ENCODE assay signal across 23 cellular contexts in genomic region chr10:93113042-93113441, GRCh38. TPM values are rescaled to one million over a fixed set of nuclear protein-coding genes. Genes with fewer than 3 reads are reported as not detected.
DNase-seq lines count a peak whose midpoint lies in the region; ATAC-seq, FAIRE-seq and TF ChIP-seq lines count a peak whose summit lies in the region.
"Had no signal": no experiment of that assay in that cellular context is flagged by ENCODE, and none has a peak within 500 bp of the region (broad histone marks: within the 10 kb centered on the region; RNA-seq: fewer than 3 reads in every experiment).

No MANE protein-coding gene starts in this region.

- no peaks in the 10 kb centered on the region for H3K36me3 ChIP-seq in HepG2 (replicated peaks in 1 of 2; ENCODE audit: control insufficient read depth in 1 of 2, insufficient read depth in 2 of 2, low read length in 2 of 2)
- H3K36me3 ChIP-seq in mucosa of descending colon (ENCODE audit: low read depth), result no peaks in the 10 kb centered on the region

- H3K4me3 ChIP-seq in HepG2 (replicated peaks in 1 of 3; ENCODE audit: insufficient read depth in 1 of 3, low read depth in 2 of 3, low read length in 3 of 3) (no peak overlapping the region), mucosa of descending colon (no peak overlapping the region)
- H3K4me3 ChIP-seq: A549 had no signal

- TF ChIP-seq POLR2A in HepG2 (IDR thresholded peaks at IDR 0.05; ENCODE audit: insufficient read depth in 1 of 2, low read depth in 2 of 2, low read length in 2 of 2), result no peak

- WGBS in HepG2 (ENCODE audit: low lambda C conversion rate), result 24% methylated on average over 2 of the region's 2 CpGs

- H2AFZ ChIP-seq in HepG2 (ENCODE audit: low read length), result no peak overlapping the region

- DNase-seq in activated CD8-positive, alpha-beta memory T cell treated with anti-CD3 and anti-CD28 coated beads for 24 hours, result peak; percentile 13
- no peak for DNase-seq in activated CD8-positive, alpha-beta memory T cell treated with anti-CD3 and anti-CD28 coated beads, Interleukin-2, amount 50 U/mL, for 48 hours
- DNase-seq in HepG2 (ENCODE audit: low spot score) (peak; percentile 49), mucosa of descending colon (peak in 1 of 3 donors; percentile 14), GM03348 (ENCODE audit: low spot score) (no peak), NCI-H526 (lab: John Stamatoyannopoulos, UW) (no peak)
- DNase-seq in activated CD4-positive, CD25-positive, alpha-beta regulatory T cell (lab: John Stamatoyannopoulos, UW), result no peak
- DNase-seq: AML-193; CD8-positive, alpha-beta T cell; DMS 273 treated with DMSO at 0.1 percent for 48 hours; DMS53; DND-41; EL; H9 had no signal

- H3K4me2 ChIP-seq in HepG2 (ENCODE audit: low read depth, low read length), result no peak overlapping the region
- H3K4me2 ChIP-seq: A549, KMS-11 had no signal

- peaks cover 16% of the 10 kb centered on the region for H3K4me1 ChIP-seq in HepG2 (ENCODE audit: insufficient read depth, low read length)
- no peaks in the 10 kb centered on the region for H3K4me1 ChIP-seq in mucosa of descending colon (ENCODE audit: low read depth)
- H3K4me1 ChIP-seq: A549 had no signal

- TF ChIP-seq CTCF in HepG2 (CRISPR knock-in tag; IDR thresholded peaks at IDR 0.05), result no peak
- no peak for TF ChIP-seq CTCF in mucosa of descending colon (IDR thresholded peaks at IDR 0.05)

- no peak overlapping the region for H3K9ac ChIP-seq in HepG2 (ENCODE audit: insufficient read depth, low read depth, low read length)
- H3K9ac ChIP-seq: KMS-11 had no signal

- no TSS peak for BruUV-seq in HepG2 (replicated peaks; lab: Mats Ljungman, UMichigan)

- no peaks in the 10 kb centered on the region for H3K79me2 ChIP-seq in HepG2 (ENCODE audit: insufficient read depth, low read length)

- FAIRE-seq in HepG2 (lab: Jason Lieb, UNC), result peak; percentile 23
- FAIRE-seq: A549, GM12891, GM19239, H1, HTR-8/SVneo had no signal

- in situ Hi-C loops in HepG2 (cut with HindIII; ENCODE audit: extremely low pct_ligation_motif_present, low pct_unique_long_range_greater_than_20kb), result no loop called here

- H3K27ac ChIP-seq in HepG2 (ENCODE audit: extremely low read length, insufficient read depth, low read length), result no peak overlapping the region
- H3K27ac ChIP-seq: 22Rv1, A549, C4-2B, KMS-11 had no signal

- POLR2A ChIA-PET in HepG2 (lab: Yijun Ruan, JAX), result no interaction called here

- no peaks in the 10 kb centered on the region; a peak in 2 of 5 replicates for H3K27me3 ChIP-seq in HepG2 (ENCODE audit: control insufficient read depth in 1 of 2, insufficient read depth in 2 of 2, low read length in 2 of 2)

- H3K9me3 ChIP-seq in HepG2 (ENCODE audit: low read length), result no peaks in the 10 kb centered on the region
- no peaks in the 10 kb centered on the region for H3K9me3 ChIP-seq in mucosa of descending colon
- H3K9me3 ChIP-seq: A549 had no signal

- no peaks in the 10 kb centered on the region for H4K20me1 ChIP-seq in HepG2 (ENCODE audit: insufficient read depth, low read length)

- CTCF ChIA-PET in HepG2 (lab: Yijun Ruan, JAX; ENCODE audit: low intra/inter-chr PET ratio, low total read pairs), result no interaction called here

- TF ChIP-seq RAD21 in HepG2 (CRISPR knock-in tag; IDR thresholded peaks at IDR 0.05), result no peak

- peak; percentile 86 for ATAC-seq in HepG2
- ATAC-seq in mucosa of descending colon, result peak; percentile 44
- ATAC-seq: A549; CD8-positive, alpha-beta T cell had no signal

- intact Hi-C loops in HepG2 (cut with micrococcal nuclease; ENCODE audit: unreplicated experiment), result no loop called here
- intact Hi-C loops in mucosa of descending colon (cut with DNase I, micrococcal nuclease), result no loop called here

- TF ChIP-seq EP300 in HepG2 (IDR thresholded peaks at IDR 0.05; ENCODE audit: low read depth in 2 of 2, low read length in 2 of 2) (no peak), HepG2 (CRISPR knock-in tag; IDR thresholded peaks at IDR 0.05; ENCODE audit: borderline replicate concordance) (no peak)

TF ChIP-seq in HepG2, 621 proteins besides CTCF, POLR2A, EP300 and RAD21 (continues in another document):
- TF ChIP-seq ELF4 (CRISPR knock-in tag; IDR thresholded peaks at IDR 0.05; ENCODE audit: borderline replicate concordance) (no peak), SKI (IDR thresholded peaks at IDR 0.05; ENCODE audit: partially characterized antibody) (peak; percentile 59), REPIN1 (CRISPR knock-in tag; IDR thresholded peaks at IDR 0.05; ENCODE audit: borderline replicate concordance, low read depth) (no peak), ZFYVE20 (CRISPR knock-in tag; IDR thresholded peaks at IDR 0.05; ENCODE audit: borderline replicate concordance, low read depth) (no peak), THRA (CRISPR knock-in tag; IDR thresholded peaks at IDR 0.05; ENCODE audit: borderline replicate concordance) (no peak), HHEX (CRISPR knock-in tag; IDR thresholded peaks at IDR 0.05) (peak; percentile 83), FOXA3 (CRISPR knock-in tag; IDR thresholded peaks at IDR 0.05) (peak; percentile 79), ZNF644 (CRISPR knock-in tag; IDR thresholded peaks at IDR 0.05; ENCODE audit: low read depth) (peak; percentile 61; the same call in 1 of the 2 replicates), TBX3 (IDR thresholded peaks at IDR 0.05; ENCODE audit: borderline replicate concordance) (peak; percentile 30; the same call in 1 of the 2 replicates), ZNF263 (CRISPR knock-in tag; IDR thresholded peaks at IDR 0.05) (0 out of 2 replicates have a peak, but pooled peaks have one; percentile 21), SRSF1 (optimal IDR thresholded peaks at IDR 0.05; ENCODE audit: low read depth, low read length) (no peak)

RNA-seq across cellular contexts. Expression of gene CYP26A1, which starts 39.3 kb away (rescaled TPM):
- total RNA-seq in HepG2 (2016; rRNA removed; fragmentation: Illumina TruSeq; extraction: Trizol) (not detected in 2 replicates), mucosa of descending colon (not detected)
- total RNA-seq in HepG2 (2016; cell fraction: cytosol; rRNA removed; fragmentation: Illumina TruSeq; extraction: Trizol; ENCODE audit: low read depth), result not detected in 2 replicates
- total RNA-seq in HepG2 (2016; cell fraction: insoluble cytoplasmic fraction; rRNA removed; fragmentation: Illumina TruSeq; extraction: Trizol), result not detected in 2 replicates
- total RNA-seq in HepG2 (2016; cell fraction: membrane; rRNA removed; fragmentation: Illumina TruSeq; extraction: Trizol), result not detected in 2 replicates
- not detected in 2 replicates for total RNA-seq in HepG2 (2016; cell fraction: nucleus; rRNA removed; fragmentation: Illumina TruSeq; extraction: Trizol)
- 0.15 and 0.31 TPM in 2 replicates for polyA plus RNA-seq in HepG2 (2011; rRNA removed)
- 0.14 and 0.48 TPM in 2 replicates for polyA plus RNA-seq in HepG2 (2011; cell fraction: cytosol; rRNA removed)
- polyA plus RNA-seq in HepG2 (2011; cell fraction: nucleus; rRNA removed), result 1.4 and 1.6 TPM in 2 replicates
- not detected in 2 replicates for polyA plus RNA-seq in HepG2 (2012)
- polyA plus RNA-seq in HepG2 (2016; cell fraction: cytosol; fragmentation: Illumina TruSeq; extraction: Trizol; ENCODE audit: low read depth), result not detected in 2 replicates
- polyA plus RNA-seq in HepG2 (2016; cell fraction: insoluble cytoplasmic fraction; fragmentation: Illumina TruSeq; extraction: Trizol; ENCODE audit: low read depth), result not detected in 2 replicates
- polyA plus RNA-seq in HepG2 (2016; cell fraction: membrane; fragmentation: Illumina TruSeq; extraction: Trizol; ENCODE audit: low read depth), result not detected in 2 replicates
- polyA plus RNA-seq in HepG2 (2016; cell fraction: nucleus; fragmentation: Illumina TruSeq; extraction: Trizol; ENCODE audit: insufficient read depth, low read depth), result not detected in 2 replicates
- polyA minus RNA-seq in HepG2 (2011; rRNA and poly(A)+ RNA removed; ENCODE audit: low replicate concordance), result 0.20 TPM in 1 of 2 replicates, not detected in the other
- polyA minus RNA-seq in HepG2 (2011; cell fraction: cytosol; rRNA and poly(A)+ RNA removed), result not detected in 2 replicates
- polyA minus RNA-seq in HepG2 (2011; cell fraction: nucleus; rRNA and poly(A)+ RNA removed), result 0.13 TPM in 1 of 2 replicates, not detected in the other
- total RNA-seq: CD8-positive, alpha-beta T cell had no signal

RNA-seq across cellular contexts. Expression of gene CYP26C1, which starts 52.4 kb away (rescaled TPM):
- total RNA-seq in HepG2 (2016; rRNA removed; fragmentation: Illumina TruSeq; extraction: Trizol), result 0.02 TPM in 1 of 2 replicates, not detected in the other
- total RNA-seq in HepG2 (2016; cell fraction: cytosol; rRNA removed; fragmentation: Illumina TruSeq; extraction: Trizol; ENCODE audit: low read depth), result not detected in 2 replicates
- 0.02 TPM in 1 of 2 replicates, not detected in the other for total RNA-seq in HepG2 (2016; cell fraction: insoluble cytoplasmic fraction; rRNA removed; fragmentation: Illumina TruSeq; extraction: Trizol)
- not detected in 2 replicates for total RNA-seq in HepG2 (2016; cell fraction: membrane; rRNA removed; fragmentation: Illumina TruSeq; extraction: Trizol)
- total RNA-seq in HepG2 (2016; cell fraction: nucleus; rRNA removed; fragmentation: Illumina TruSeq; extraction: Trizol), result 0.12 and 0.19 TPM in 2 replicates
- not detected in 2 replicates for polyA plus RNA-seq in HepG2 (2011; rRNA removed)
- not detected in 2 replicates for polyA plus RNA-seq in HepG2 (2011; cell fraction: cytosol; rRNA removed)
- polyA plus RNA-seq in HepG2 (2011; cell fraction: nucleus; rRNA removed), result 0.35 and 0.42 TPM in 2 replicates
- not detected in 2 replicates for polyA plus RNA-seq in HepG2 (2012)
- not detected in 2 replicates for polyA plus RNA-seq in HepG2 (2016; cell fraction: cytosol; fragmentation: Illumina TruSeq; extraction: Trizol; ENCODE audit: low read depth)
- polyA plus RNA-seq in HepG2 (2016; cell fraction: insoluble cytoplasmic fraction; fragmentation: Illumina TruSeq; extraction: Trizol; ENCODE audit: low read depth), result not detected in 2 replicates
- polyA plus RNA-seq in HepG2 (2016; cell fraction: membrane; fragmentation: Illumina TruSeq; extraction: Trizol; ENCODE audit: low read depth), result not detected in 2 replicates
- polyA plus RNA-seq in HepG2 (2016; cell fraction: nucleus; fragmentation: Illumina TruSeq; extraction: Trizol; ENCODE audit: insufficient read depth, low read depth), result not detected in 2 replicates
- 0.07 and 0.26 TPM in 2 replicates for polyA minus RNA-seq in HepG2 (2011; rRNA and poly(A)+ RNA removed; ENCODE audit: low replicate concordance)
- not detected in 2 replicates for polyA minus RNA-seq in HepG2 (2011; cell fraction: cytosol; rRNA and poly(A)+ RNA removed)
- 0.87 and 1.5 TPM in 2 replicates for polyA minus RNA-seq in HepG2 (2011; cell fraction: nucleus; rRNA and poly(A)+ RNA removed)
- under 1 TPM in 2 of 3 donors, not detected in 1; 0.09 to 0.14 TPM for total RNA-seq in mucosa of descending colon
- total RNA-seq: G401 had no signal
- polyA plus RNA-seq: A549 had no signal

Comparison
In these comparisons a context has a peak if more than half of its experiments do, and no peak if none do; other contexts are left out.
1. DNase-seq: peak in activated CD8-positive, alpha-beta memory T cell treated with anti-CD3 and anti-CD28 coated beads for 24 hours (single experiment) and HepG2 (single experiment); none in activated CD8-positive, alpha-beta memory T cell treated with anti-CD3 and anti-CD28 coated beads, Interleukin-2, amount 50 U/mL, for 48 hours (single experiment), activated CD4-positive, CD25-positive, alpha-beta regulatory T cell (0 of 4), GM03348 (single experiment) and NCI-H526 (0 of 2).